In the genomic region with DNA sequence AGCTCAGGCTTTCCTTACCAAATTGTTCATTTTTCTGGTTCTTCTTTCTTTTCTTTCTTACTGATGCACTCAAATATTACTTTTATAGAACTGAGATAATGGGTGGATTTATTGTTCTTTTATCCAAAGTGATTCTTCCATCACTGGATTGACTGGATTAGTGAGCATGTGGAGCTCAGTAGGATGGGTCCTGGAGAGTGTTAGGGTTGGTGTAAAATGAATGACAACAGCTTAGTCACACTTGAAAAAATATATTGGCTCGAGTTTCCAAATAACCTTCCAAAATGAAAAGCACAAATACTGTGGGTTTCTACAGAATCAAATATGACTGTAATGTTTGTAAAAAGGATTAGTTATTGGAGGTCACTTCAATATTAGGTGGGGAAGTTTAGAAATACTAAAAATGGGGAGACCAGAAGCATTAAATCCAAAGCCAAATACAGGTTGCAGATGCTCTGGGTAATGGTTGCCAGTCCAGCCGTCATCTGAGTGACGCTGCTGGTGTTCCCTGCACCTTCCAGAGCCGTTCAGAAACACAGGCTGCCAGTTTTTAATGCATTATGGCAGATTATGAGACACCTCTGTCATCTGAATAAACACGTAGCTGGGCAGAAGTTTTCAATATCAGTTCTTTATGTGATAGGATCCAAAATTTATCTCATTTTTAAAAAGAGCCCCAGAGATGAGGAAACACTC, we compare ENCODE assay signal across 1 cellular context.
TF ChIP-seq lines count a peak whose summit lies in the region.

No MANE protein-coding gene starts in this region.

TF ChIP-seq in H1, 55 proteins besides CTCF, POLR2A, EP300 and RAD21:
- TF ChIP-seq, protein P1, sequence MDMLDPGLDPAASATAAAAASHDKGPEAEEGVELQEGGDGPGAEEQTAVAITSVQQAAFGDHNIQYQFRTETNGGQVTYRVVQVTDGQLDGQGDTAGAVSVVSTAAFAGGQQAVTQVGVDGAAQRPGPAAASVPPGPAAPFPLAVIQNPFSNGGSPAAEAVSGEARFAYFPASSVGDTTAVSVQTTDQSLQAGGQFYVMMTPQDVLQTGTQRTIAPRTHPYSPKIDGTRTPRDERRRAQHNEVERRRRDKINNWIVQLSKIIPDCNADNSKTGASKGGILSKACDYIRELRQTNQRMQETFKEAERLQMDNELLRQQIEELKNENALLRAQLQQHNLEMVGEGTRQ (IDR thresholded peaks at IDR 0.05; ENCODE audit: low read length): no peak
- TF ChIP-seq BACH1 (IDR thresholded peaks at IDR 0.05; ENCODE audit: low read length) (no peak), SIN3A (conservative IDR thresholded peaks at IDR 0.05 in 1 of 2, IDR thresholded peaks at IDR 0.05 in 1 of 2; ENCODE audit: low read depth in 1 of 2, low read length in 2 of 2) (no peak), GTF2F1 (IDR thresholded peaks at IDR 0.05; ENCODE audit: borderline replicate concordance, low read depth, low read length) (no peak), YY1 (IDR thresholded peaks at IDR 0.05; ENCODE audit: low read depth, low read length) (no peak), NANOG (IDR thresholded peaks at IDR 0.05; ENCODE audit: insufficient read depth, low read depth, low read length, poor library complexity, severe bottlenecking) (no peak), BCL11A (IDR thresholded peaks at IDR 0.05; ENCODE audit: low read depth in 2 of 2, low read length in 2 of 2) (no peak), RFX5 (IDR thresholded peaks at IDR 0.05; ENCODE audit: borderline replicate concordance, low read depth, low read length) (no peak), CTBP2 (IDR thresholded peaks at IDR 0.05; ENCODE audit: borderline replicate concordance, insufficient read depth, insufficient read length, low read length) (no peak), TAF7 (optimal IDR thresholded peaks at IDR 0.05; ENCODE audit: borderline replicate concordance, low read depth, low read length) (no peak)
- TF ChIP-seq, protein P2, sequence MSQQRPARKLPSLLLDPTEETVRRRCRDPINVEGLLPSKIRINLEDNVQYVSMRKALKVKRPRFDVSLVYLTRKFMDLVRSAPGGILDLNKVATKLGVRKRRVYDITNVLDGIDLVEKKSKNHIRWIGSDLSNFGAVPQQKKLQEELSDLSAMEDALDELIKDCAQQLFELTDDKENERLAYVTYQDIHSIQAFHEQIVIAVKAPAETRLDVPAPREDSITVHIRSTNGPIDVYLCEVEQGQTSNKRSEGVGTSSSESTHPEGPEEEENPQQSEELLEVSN (IDR thresholded peaks at IDR 0.05): no peak
